In genomic region chr1:101216623-101217022, GRCh38 we compare ENCODE assay signal across 23 cellular contexts. TPM values are rescaled to one million over a fixed set of nuclear protein-coding genes. Genes with fewer than 3 reads are reported as not detected.
A peak's percentile ranks its signal among the peaks of the same experiment; 100 is the strongest.
DNase-seq lines count a peak whose midpoint lies in the region; ATAC-seq and TF ChIP-seq lines count a peak whose summit lies in the region.
"Had no signal": no experiment of that assay in that cellular context is flagged by ENCODE, and none has a peak within 500 bp of the region (broad histone marks: within the 10 kb centered on the region; RNA-seq: fewer than 3 reads in every experiment).

No MANE protein-coding gene starts in this region.

- peaks cover 2% of the 10 kb centered on the region for H3K9me3 Mint-ChIP-seq in stimulated activated memory B cell treated with anti-CD40 and anti-IgM and Interleukin-4, amounts not matched to agents 10 μg/mL and 1 μg/mL and 100 μg/mL, for 72 hours
- H3K9me3 Mint-ChIP-seq: central memory CD8-positive, alpha-beta T cell; T-helper 1 cell treated with Interleukin-12 subunit alpha and Interleukin-12 subunit beta and Interleukin-4 antibody, amounts not matched to agents 30 μg/mL and 1 μg/mL, for 36 hours had no signal

- H3K9me3 ChIP-seq in cardiac muscle cell (ENCODE audit: low read depth): no peaks in the 10 kb centered on the region
- H3K9me3 ChIP-seq in right cardiac atrium (ENCODE audit: control insufficient read depth, low read length): no peaks in the 10 kb centered on the region
- H3K9me3 ChIP-seq: esophagus muscularis mucosa had no signal

- no peak for TF ChIP-seq CTCF in cardiac muscle cell (IDR thresholded peaks at IDR 0.05; ENCODE audit: low read depth, low read length)

- H3K4me1 ChIP-seq in cardiac muscle cell (ENCODE audit: low read depth) (peaks cover 48% of the 10 kb centered on the region), right cardiac atrium (ENCODE audit: control insufficient read depth, insufficient read depth, low read length) (peaks cover 2% of the 10 kb centered on the region)
- H3K4me1 ChIP-seq: SJCRH30 had no signal

- H3K27ac ChIP-seq in cardiac muscle cell: peak overlapping the region; percentile 95
- H3K27ac ChIP-seq in right cardiac atrium (ENCODE audit: low read length): no peak overlapping the region
- no peak overlapping the region for H3K27ac ChIP-seq in epithelial cell of prostate
- H3K27ac ChIP-seq: esophagus muscularis mucosa, SJCRH30, WERI-Rb-1 had no signal

- no peak for ATAC-seq in right cardiac atrium
- ATAC-seq in GM19452 (IDR thresholded peaks at IDR 0.05; ENCODE audit: unreplicated experiment): no peak
- no peak for ATAC-seq in stimulated activated memory B cell treated with anti-CD40 and anti-IgM and Interleukin-4, amounts not matched to agents 10 μg/mL and 1 μg/mL and 100 μg/mL, for 72 hours
- no peak for ATAC-seq in HG03565 (IDR thresholded peaks at IDR 0.05; ENCODE audit: unreplicated experiment)

- H3K4me1 Mint-ChIP-seq in stimulated activated memory B cell treated with anti-CD40 and anti-IgM and Interleukin-4, amounts not matched to agents 10 μg/mL and 1 μg/mL and 100 μg/mL, for 72 hours: peaks cover 24% of the 10 kb centered on the region

- H3K27me3 ChIP-seq in cardiac muscle cell (no peaks in the 10 kb centered on the region), right cardiac atrium (ENCODE audit: control insufficient read depth, insufficient read depth) (no peaks in the 10 kb centered on the region)
- H3K27me3 ChIP-seq: esophagus muscularis mucosa, SJCRH30 had no signal

- no peak overlapping the region for H3K27ac Mint-ChIP-seq in stimulated activated memory B cell treated with anti-CD40 and anti-IgM and Interleukin-4, amounts not matched to agents 10 μg/mL and 1 μg/mL and 100 μg/mL, for 72 hours
- H3K27ac Mint-ChIP-seq: CD4-positive, alpha-beta T cell; T-helper 1 cell treated with Interleukin-12 subunit alpha and Interleukin-12 subunit beta and Interleukin-4 antibody, amounts not matched to agents 30 μg/mL and 1 μg/mL, for 36 hours had no signal

- 83% methylated on average over 2 of the region's 2 CpGs for WGBS in right cardiac atrium

- intact Hi-C loops in right cardiac atrium (cut with DNase I): no loop called here

- no peak for DNase-seq in cardiac muscle cell (ENCODE audit: low read depth in 1 of 2, low spot score in 1 of 2)
- DNase-seq in right cardiac atrium: no peak
- peak; percentile 49 to 68 for DNase-seq in NCI-H526 (lab: John Stamatoyannopoulos, UW)
- peak; percentile 14 for DNase-seq in epithelial cell of prostate (ENCODE audit: low read depth, low spot score)
- DNase-seq in NCI-H524 (lab: John Stamatoyannopoulos, UW): no peak
- DNase-seq: activated CD4-positive, alpha-beta T cell treated with anti-CD3 and anti-CD28 coated beads, Interleukin-2, amount 50 U/mL, for 48 hours; activated naive CD4-positive, alpha-beta T cell treated with Interleukin-2 at 50 U/mL for 16 hours; activated T-cell treated with anti-CD3 and anti-CD28 coated beads for 4 hours; amygdala; CD4-positive, alpha-beta T cell; NCI-H1694; NCI-H226; retina; SJCRH30; stimulated activated CD4-positive, alpha-beta T cell treated with anti-CD3 and anti-CD28 coated beads, Interleukin-12 subunit alpha, Interleukin-12 subunit beta, amount 100 ng/mL, for 4 hours; stimulated activated CD8-positive, alpha-beta memory T cell treated with anti-CD3 and anti-CD28 coated beads, Interleukin-4, amount 100 ng/mL, for 48 hours; WERI-Rb-1 had no signal

- no peaks in the 10 kb centered on the region for H3K36me3 Mint-ChIP-seq in stimulated activated memory B cell treated with anti-CD40 and anti-IgM and Interleukin-4, amounts not matched to agents 10 μg/mL and 1 μg/mL and 100 μg/mL, for 72 hours

- no peaks in the 10 kb centered on the region for H3K36me3 ChIP-seq in cardiac muscle cell
- H3K36me3 ChIP-seq: esophagus muscularis mucosa, SJCRH30, WERI-Rb-1 had no signal

- H3K4me3 ChIP-seq in cardiac muscle cell: no peak overlapping the region
- H3K4me3 ChIP-seq in right cardiac atrium (ENCODE audit: low read length): no peak overlapping the region
- H3K4me3 ChIP-seq: esophagus muscularis mucosa, SJCRH30 had no signal

- no peaks in the 10 kb centered on the region for H3K27me3 Mint-ChIP-seq in stimulated activated memory B cell treated with anti-CD40 and anti-IgM and Interleukin-4, amounts not matched to agents 10 μg/mL and 1 μg/mL and 100 μg/mL, for 72 hours
- H3K27me3 Mint-ChIP-seq: CD4-positive, alpha-beta T cell; central memory CD8-positive, alpha-beta T cell had no signal

- H3K4me3 Mint-ChIP-seq in stimulated activated memory B cell treated with anti-CD40 and anti-IgM and Interleukin-4, amounts not matched to agents 10 μg/mL and 1 μg/mL and 100 μg/mL, for 72 hours: no peak overlapping the region
- H3K4me3 Mint-ChIP-seq: CD4-positive, alpha-beta T cell; central memory CD8-positive, alpha-beta T cell; T-helper 1 cell treated with Interleukin-12 subunit alpha and Interleukin-12 subunit beta and Interleukin-4 antibody, amounts not matched to agents 30 μg/mL and 1 μg/mL, for 36 hours had no signal

RNA-seq across cellular contexts. Expression of gene S1PR1, which starts 20.2 kb away (rescaled TPM):
- total RNA-seq in cardiac muscle cell (58.6 and 62.2 TPM in 2 replicates), right cardiac atrium (10 to 100 TPM; 54.2 to 62.4 (median 59.8) TPM)
- polyA plus RNA-seq in cardiac muscle cell (58.1 and 59.1 TPM in 2 replicates), right cardiac atrium (58.0 TPM)

Comparison
In these comparisons a context has a peak if more than half of its experiments do, and no peak if none do; other contexts are left out.
1. DNase-seq: peak in NCI-H526 (2 of 2) and epithelial cell of prostate (single experiment); none in cardiac muscle cell (0 of 2), right cardiac atrium (0 of 3) and NCI-H524 (0 of 2).